ENCODE assay signal across 17 cellular contexts in genomic region chr12:14913381-14913781, GRCh38. TPM values are rescaled to one million over a fixed set of nuclear protein-coding genes. Genes with fewer than 3 reads are reported as not detected.
A peak's percentile ranks its signal among the peaks of the same experiment; 100 is the strongest.
DNase-seq lines count a peak whose midpoint lies in the region; ATAC-seq lines count a peak whose summit lies in the region.
"Had no signal": no experiment of that assay in that cellular context is flagged by ENCODE, and none has a peak within 500 bp of the region (broad histone marks: within the 10 kb centered on the region; RNA-seq: fewer than 3 reads in every experiment).

No MANE protein-coding gene starts in this region.

- H3K27me3 ChIP-seq in naive thymus-derived CD4-positive, alpha-beta T cell (ENCODE audit: control insufficient read depth in 2 of 2, insufficient read depth in 2 of 2, low read length in 2 of 2), result no peaks in the 10 kb centered on the region

- H3K4me3 ChIP-seq in naive thymus-derived CD4-positive, alpha-beta T cell (ENCODE audit: low read length), result no peak overlapping the region
- H3K4me3 ChIP-seq: thoracic aorta had no signal

- no peaks in the 10 kb centered on the region for H3K9me3 ChIP-seq in naive thymus-derived CD4-positive, alpha-beta T cell (ENCODE audit: control insufficient read depth in 2 of 3, low read length in 3 of 3)
- H3K9me3 ChIP-seq: thoracic aorta had no signal

- POLR2A ChIA-PET in naive thymus-derived CD4-positive, alpha-beta T cell (lab: Charles Lee), result interaction anchor here (1.3 kb wide), 1 partner anchor 11 kb away, joined by 4 read pairs; no protein-coding TSS in a partner anchor

- peaks cover 0 to 4% (median 0%) of the 10 kb centered on the region in 11 donors for H3K9me3 Mint-ChIP-seq in naive thymus-derived CD4-positive, alpha-beta T cell
- H3K9me3 Mint-ChIP-seq: activated naive CD4-positive, alpha-beta T cell treated with anti-CD3 and anti-CD28 coated beads, Interleukin-2, amount 50 U/mL, for 24 hours; T-helper 1 cell treated with Interleukin-12 subunit alpha and Interleukin-12 subunit beta and Interleukin-4 antibody, amounts not matched to agents 30 μg/mL and 1 μg/mL, for 36 hours had no signal

- ATAC-seq in Right ventricle myocardium inferior, result peak; percentile 97
- ATAC-seq in naive thymus-derived CD4-positive, alpha-beta T cell, result no peak
- ATAC-seq in GM19455 (IDR thresholded peaks at IDR 0.05; ENCODE audit: unreplicated experiment), result no peak
- ATAC-seq in GM21786 (IDR thresholded peaks at IDR 0.05; ENCODE audit: unreplicated experiment), result no peak
- ATAC-seq: activated CD8-positive, alpha-beta T cell treated with anti-CD3 and anti-CD28 coated beads for 36 hours had no signal

- CTCF ChIA-PET in naive thymus-derived CD4-positive, alpha-beta T cell (lab: Charles Lee), result interaction anchor here (0.5 to 0.6 kb wide), 2 partner anchors 10 to 75 kb away, joined by 3 to 5 read pairs; no protein-coding TSS in a partner anchor

- intact Hi-C loops in Right ventricle myocardium inferior (cut with DNase I), result no loop called here
- intact Hi-C loops in cardiac septum (cut with DNase I), result no loop called here
- intact Hi-C loops in naive thymus-derived CD4-positive, alpha-beta T cell (cut with micrococcal nuclease), result no loop called here

- DNase-seq in Right ventricle myocardium inferior (ENCODE audit: missing footprints) (peak; percentile 81), cardiac septum (ENCODE audit: low spot score) (no peak), epithelial cell of prostate (ENCODE audit: low read depth, low spot score) (peak; percentile 64), GM19240 (ENCODE audit: insufficient read length, low spot score) (no peak)
- no peak for DNase-seq in naive thymus-derived CD4-positive, alpha-beta T cell
- no peak for DNase-seq in stimulated activated CD4-positive, alpha-beta T cell treated with anti-CD3 and anti-CD28 coated beads, Interleukin-4, amount 100 ng/mL, for 4 hours
- DNase-seq: activated CD8-positive, alpha-beta T cell treated with anti-CD3 and anti-CD28 coated beads for 36 hours; MV-4-11 had no signal

- peak overlapping the region in 5 of 9 donors; percentile 7 to 81 (median 46) for H3K27ac Mint-ChIP-seq in naive thymus-derived CD4-positive, alpha-beta T cell
- H3K27ac Mint-ChIP-seq: activated CD8-positive, alpha-beta T cell treated with anti-CD3 and anti-CD28 coated beads for 36 hours; activated naive CD4-positive, alpha-beta T cell treated with anti-CD3 and anti-CD28 coated beads, Interleukin-2, amount 50 U/mL, for 24 hours; T-helper 1 cell treated with Interleukin-12 subunit alpha and Interleukin-12 subunit beta and Interleukin-4 antibody, amounts not matched to agents 30 μg/mL and 1 μg/mL, for 36 hours had no signal

- peaks cover 10 to 29% (median 25%) of the 10 kb centered on the region in 7 donors for H3K4me1 Mint-ChIP-seq in naive thymus-derived CD4-positive, alpha-beta T cell

- H3K4me3 Mint-ChIP-seq in naive thymus-derived CD4-positive, alpha-beta T cell, result no peak overlapping the region
- H3K4me3 Mint-ChIP-seq: activated CD8-positive, alpha-beta T cell treated with anti-CD3 and anti-CD28 coated beads for 36 hours; activated naive CD4-positive, alpha-beta T cell treated with anti-CD3 and anti-CD28 coated beads, Interleukin-2, amount 50 U/mL, for 24 hours; T-helper 1 cell treated with Interleukin-12 subunit alpha and Interleukin-12 subunit beta and Interleukin-4 antibody, amounts not matched to agents 30 μg/mL and 1 μg/mL, for 36 hours had no signal

- no peaks in the 10 kb centered on the region for H3K27me3 Mint-ChIP-seq in naive thymus-derived CD4-positive, alpha-beta T cell
- H3K27me3 Mint-ChIP-seq: activated CD8-positive, alpha-beta T cell treated with anti-CD3 and anti-CD28 coated beads for 36 hours; activated naive CD4-positive, alpha-beta T cell treated with anti-CD3 and anti-CD28 coated beads, Interleukin-2, amount 50 U/mL, for 24 hours had no signal

- H3K36me3 ChIP-seq in naive thymus-derived CD4-positive, alpha-beta T cell (ENCODE audit: control insufficient read depth in 2 of 3, insufficient read depth in 3 of 3, low read length in 3 of 3), result peaks cover 15 to 68% (median 27%) of the 10 kb centered on the region in 3 experiments
- H3K36me3 ChIP-seq: thoracic aorta had no signal

- peaks cover 47 to 86% (median 74%) of the 10 kb centered on the region in 5 donors for H3K36me3 Mint-ChIP-seq in naive thymus-derived CD4-positive, alpha-beta T cell

- H3K27ac ChIP-seq in epithelial cell of prostate, result peak overlapping the region; percentile 31
- no peak overlapping the region for H3K27ac ChIP-seq in naive thymus-derived CD4-positive, alpha-beta T cell (ENCODE audit: low read depth, low read length)
- H3K27ac ChIP-seq: thoracic aorta had no signal

- H3K4me1 ChIP-seq in naive thymus-derived CD4-positive, alpha-beta T cell (ENCODE audit: control insufficient read depth in 2 of 2, insufficient read depth in 2 of 2, low read length in 2 of 2), result no peaks in the 10 kb centered on the region

RNA-seq across cellular contexts. Expression of gene ERP27, which starts 25.0 kb away (rescaled TPM):
- 0.19 TPM for total RNA-seq in Right ventricle myocardium inferior
- total RNA-seq in cardiac septum, result 0.11 TPM
- 10 to 100 TPM; 12.6 to 20.3 (median 19.1) TPM for total RNA-seq in naive thymus-derived CD4-positive, alpha-beta T cell
- 1 to 10 TPM; 5.6 to 5.8 TPM for polyA plus RNA-seq in naive thymus-derived CD4-positive, alpha-beta T cell
- total RNA-seq: Daoy, lung microvascular endothelial cell had no signal
- polyA plus RNA-seq: AG04450 had no signal

RNA-seq across cellular contexts. Expression of gene MGP, which starts 27.7 kb away (rescaled TPM):
- total RNA-seq in Right ventricle myocardium inferior, result 369 TPM
- 677 TPM for total RNA-seq in cardiac septum
- total RNA-seq in naive thymus-derived CD4-positive, alpha-beta T cell, result 1 to 10 TPM in 2 of 5 experiments, under 1 TPM in 1, not detected in 2; 0.49 to 4.1 (median 1.7) TPM
- under 1 TPM in 1 of 2 donors, not detected in 1; 0.48 TPM for polyA plus RNA-seq in naive thymus-derived CD4-positive, alpha-beta T cell
- total RNA-seq: activated CD8-positive, alpha-beta T cell treated with anti-CD3 and anti-CD28 coated beads for 36 hours had no signal

RNA-seq across cellular contexts. Expression of gene ARHGDIB, which starts 48.0 kb away (rescaled TPM):
- total RNA-seq in Right ventricle myocardium inferior, result 72.1 TPM
- total RNA-seq in cardiac septum, result 45.1 TPM
- total RNA-seq in naive thymus-derived CD4-positive, alpha-beta T cell, result 1,000 to 10,000 TPM in 1 of 5 experiments, 100 to 1,000 TPM in 4; 776 to 1,263 (median 833) TPM
- polyA plus RNA-seq in naive thymus-derived CD4-positive, alpha-beta T cell, result 1,000 to 10,000 TPM; 3,273 to 3,336 TPM

RNA-seq across cellular contexts. Expression of gene PDE6H, which starts 59.5 kb away (rescaled TPM):
- not detected for total RNA-seq in Right ventricle myocardium inferior
- total RNA-seq in cardiac septum, result not detected
- total RNA-seq in naive thymus-derived CD4-positive, alpha-beta T cell, result 1 to 10 TPM in 1 of 5 experiments, not detected in 4; 2.7 TPM
- polyA plus RNA-seq in naive thymus-derived CD4-positive, alpha-beta T cell, result not detected
- total RNA-seq: activated CD8-positive, alpha-beta T cell treated with anti-CD3 and anti-CD28 coated beads for 36 hours; Daoy; lung microvascular endothelial cell; pulmonary artery endothelial cell; thoracic aorta had no signal
- polyA plus RNA-seq: AG04450 had no signal

Comparison
In these comparisons a context has a peak if more than half of its experiments do, and no peak if none do; other contexts are left out.
1. DNase-seq: peak in Right ventricle myocardium inferior (single experiment) and epithelial cell of prostate (single experiment); none in cardiac septum (single experiment), naive thymus-derived CD4-positive, alpha-beta T cell (0 of 9), GM19240 (single experiment) and stimulated activated CD4-positive, alpha-beta T cell treated with anti-CD3 and anti-CD28 coated beads, Interleukin-4, amount 100 ng/mL, for 4 hours (0 of 2).
2. RNA of gene ERP27, which starts 25.0 kb away (total RNA-seq): 12.6 to 20.3 TPM in naive thymus-derived CD4-positive, alpha-beta T cell; 0.19 TPM in Right ventricle myocardium inferior (single experiment) and 0.11 TPM in cardiac septum (single experiment); every median in the first group is over 10 times any median in the second.
3. RNA of gene MGP, which starts 27.7 kb away (total RNA-seq): 677 TPM in cardiac septum (single experiment) and 369 TPM in Right ventricle myocardium inferior (single experiment); 0.49 to 4.1 TPM in naive thymus-derived CD4-positive, alpha-beta T cell; every median in the first group is over 10 times any median in the second.
4. RNA of gene ARHGDIB, which starts 48.0 kb away (total RNA-seq): 776 to 1,263 TPM in naive thymus-derived CD4-positive, alpha-beta T cell; 72.1 TPM in Right ventricle myocardium inferior (single experiment) and 45.1 TPM in cardiac septum (single experiment); every median in the first group is over 10 times any median in the second.